In the genomic region with DNA sequence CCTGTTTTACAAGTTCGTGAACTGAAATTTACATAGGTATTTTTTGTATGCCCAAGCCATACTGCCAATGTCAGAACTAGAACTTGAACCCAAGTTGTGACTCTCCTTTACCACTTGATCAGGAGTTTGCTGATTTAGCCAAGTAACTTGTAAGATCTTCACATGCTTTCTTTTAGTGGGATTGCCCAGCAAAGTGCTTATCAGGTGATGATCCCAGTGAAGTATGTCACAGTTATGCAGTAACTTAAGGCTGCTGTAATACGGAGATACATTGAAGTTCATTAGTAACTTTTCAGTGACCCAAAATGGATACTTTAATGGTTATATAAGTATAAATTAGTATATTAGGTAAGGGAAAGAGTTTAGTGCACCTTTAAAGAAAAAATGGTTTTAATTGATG, we compare ENCODE assay signal across 34 cellular contexts. TPM values are rescaled to one million over a fixed set of nuclear protein-coding genes. Genes with fewer than 3 reads are reported as not detected.
DNase-seq lines count a peak whose midpoint lies in the region; ATAC-seq, FAIRE-seq and TF ChIP-seq lines count a peak whose summit lies in the region.
"Had no signal": no experiment of that assay in that cellular context is flagged by ENCODE, and none has a peak within 500 bp of the region (broad histone marks: within the 10 kb centered on the region; RNA-seq: fewer than 3 reads in every experiment).

No MANE protein-coding gene starts in this region.

- H3K9me3 ChIP-seq in astrocyte (ENCODE audit: insufficient read depth, low read depth, low read length): no peaks in the 10 kb centered on the region
- no peaks in the 10 kb centered on the region for H3K9me3 ChIP-seq in trophoblast cell (ENCODE audit: insufficient read depth, low read depth, low read length)
- H3K9me3 ChIP-seq: BLaER1, Caco-2, gastrocnemius medialis, pancreas, upper lobe of right lung had no signal

- no peaks in the 10 kb centered on the region for H3K9me3 Mint-ChIP-seq in activated naive CD8-positive, alpha-beta T cell (ENCODE audit: low read depth)
- no peaks in the 10 kb centered on the region for H3K9me3 Mint-ChIP-seq in activated naive CD8-positive, alpha-beta T cell treated with anti-CD3 and anti-CD28 coated beads for 36 hours
- no peaks in the 10 kb centered on the region for H3K9me3 Mint-ChIP-seq in astrocyte (ENCODE audit: unreplicated experiment)
- no peaks in the 10 kb centered on the region for H3K9me3 Mint-ChIP-seq in stimulated activated effector memory CD8-positive, alpha-beta T cell treated with anti-CD3 and anti-CD28 coated beads, Interleukin-12 subunit alpha, Interleukin-12 subunit beta, amount 100 ng/mL, for 72 hours
- H3K9me3 Mint-ChIP-seq: activated naive CD8-positive, alpha-beta T cell treated with anti-CD3 and anti-CD28 coated beads, Interleukin-2, amount 10 ng/mL, durations not matched to agents 7 days and 5 days; activated T-helper 2 cell treated with anti-CD3 and anti-CD28 coated beads, Interferon-gamma antibody, Interleukin-2, Interleukin-4, amounts not matched to agents 10 μg/mL and 5 μg/mL and 100 μg/mL, durations not matched to agents 14 hours and 24 hours and 36 hours; central memory CD8-positive, alpha-beta T cell; dendritic cell treated with granulocyte-macrophage colony-stimulating factor and Interleukin-4, amounts not matched to agents 40 ng/mL and 50 ng/mL, for 4 days; T-helper 1 cell treated with Interleukin-12 subunit alpha and Interleukin-12 subunit beta and Interleukin-4 antibody, amounts not matched to agents 30 μg/mL and 1 μg/mL, for 36 hours had no signal

- H3K4me1 ChIP-seq in astrocyte (ENCODE audit: insufficient read depth, low read length): peaks cover 8% of the 10 kb centered on the region
- peaks cover 0 to 2% of the 10 kb centered on the region in 2 experiments for H3K4me1 ChIP-seq in trophoblast cell (ENCODE audit: control insufficient read depth in 1 of 2, insufficient read depth in 2 of 2, low read length in 2 of 2)

- ATAC-seq in stimulated activated effector memory CD8-positive, alpha-beta T cell treated with anti-CD3 and anti-CD28 coated beads, Interleukin-12 subunit alpha, Interleukin-12 subunit beta, amount 100 ng/mL, for 72 hours: no peak
- ATAC-seq: gastrocnemius medialis; HCT116; naive thymus-derived CD4-positive, alpha-beta T cell; pancreas; upper lobe of right lung had no signal

- no peak overlapping the region for H3K27ac ChIP-seq in astrocyte (ENCODE audit: low read depth, low read length)
- H3K27ac ChIP-seq in trophoblast cell (ENCODE audit: low read depth, low read length): no peak overlapping the region
- H3K27ac ChIP-seq: BLaER1, pancreas, SK-N-MC, upper lobe of right lung had no signal

- H3K36me3 Mint-ChIP-seq in activated naive CD8-positive, alpha-beta T cell: peaks cover 4% of the 10 kb centered on the region
- H3K36me3 Mint-ChIP-seq in activated naive CD8-positive, alpha-beta T cell treated with anti-CD3 and anti-CD28 coated beads for 36 hours: peaks cover 36% of the 10 kb centered on the region
- peaks cover 4% of the 10 kb centered on the region for H3K36me3 Mint-ChIP-seq in astrocyte (ENCODE audit: low read depth, unreplicated experiment)
- peaks cover 94% of the 10 kb centered on the region for H3K36me3 Mint-ChIP-seq in stimulated activated effector memory CD8-positive, alpha-beta T cell treated with anti-CD3 and anti-CD28 coated beads, Interleukin-12 subunit alpha, Interleukin-12 subunit beta, amount 100 ng/mL, for 72 hours

- H3K14ac ChIP-seq in trophoblast cell (ENCODE audit: low read length): no peak overlapping the region

- no CpG with 5 or more reads among the region's 2 CpGs for WGBS in trophoblast cell (ENCODE audit: extremely low coverage, insufficient coverage, insufficient read length)

- peak overlapping the region; percentile 87 for H3K4me2 ChIP-seq in astrocyte (ENCODE audit: low read length)
- no peak overlapping the region for H3K4me2 ChIP-seq in trophoblast cell (ENCODE audit: low read length)

- no peak for TF ChIP-seq POLR2A in GM12892 (IDR thresholded peaks at IDR 0.05; ENCODE audit: low read depth, low read length)

- peak overlapping the region; percentile 94 for H3K4me3 Mint-ChIP-seq in activated naive CD8-positive, alpha-beta T cell
- H3K4me3 Mint-ChIP-seq in activated naive CD8-positive, alpha-beta T cell treated with anti-CD3 and anti-CD28 coated beads for 36 hours: no peak overlapping the region
- H3K4me3 Mint-ChIP-seq in astrocyte (ENCODE audit: unreplicated experiment): no peak overlapping the region
- no peak overlapping the region for H3K4me3 Mint-ChIP-seq in stimulated activated effector memory CD8-positive, alpha-beta T cell treated with anti-CD3 and anti-CD28 coated beads, Interleukin-12 subunit alpha, Interleukin-12 subunit beta, amount 100 ng/mL, for 72 hours
- H3K4me3 Mint-ChIP-seq: activated naive CD8-positive, alpha-beta T cell treated with anti-CD3 and anti-CD28 coated beads, Interleukin-2, amount 10 ng/mL, durations not matched to agents 7 days and 5 days; dendritic cell treated with granulocyte-macrophage colony-stimulating factor and Interleukin-4, amounts not matched to agents 40 ng/mL and 50 ng/mL, for 4 days; T-helper 1 cell treated with Interleukin-12 subunit alpha and Interleukin-12 subunit beta and Interleukin-4 antibody, amounts not matched to agents 30 μg/mL and 1 μg/mL, for 36 hours had no signal

- H3K27me3 Mint-ChIP-seq in activated naive CD8-positive, alpha-beta T cell: no peaks in the 10 kb centered on the region
- H3K27me3 Mint-ChIP-seq in activated naive CD8-positive, alpha-beta T cell treated with anti-CD3 and anti-CD28 coated beads for 36 hours: no peaks in the 10 kb centered on the region
- H3K27me3 Mint-ChIP-seq in astrocyte (ENCODE audit: low read depth, unreplicated experiment): no peaks in the 10 kb centered on the region
- H3K27me3 Mint-ChIP-seq: activated naive CD8-positive, alpha-beta T cell treated with anti-CD3 and anti-CD28 coated beads, Interleukin-2, amount 10 ng/mL, durations not matched to agents 7 days and 5 days; central memory CD8-positive, alpha-beta T cell; dendritic cell treated with granulocyte-macrophage colony-stimulating factor and Interleukin-4, amounts not matched to agents 40 ng/mL and 50 ng/mL, for 4 days had no signal

- H2AFZ ChIP-seq in astrocyte (ENCODE audit: low read depth, low read length) (no peak overlapping the region), trophoblast cell (ENCODE audit: insufficient read depth, low read length, poor library complexity) (no peak overlapping the region)

- H3K4me3 ChIP-seq in astrocyte (ENCODE audit: insufficient read depth, low read depth, low read length) (no peak overlapping the region), trophoblast cell (ENCODE audit: low read depth, low read length) (no peak overlapping the region)
- H3K4me3 ChIP-seq: BLaER1, gastrocnemius medialis, pancreas, SK-N-MC, upper lobe of right lung had no signal

- H2BK120ac ChIP-seq in trophoblast cell (ENCODE audit: insufficient read depth, low read length, poor library complexity): no peak overlapping the region

- H3K23ac ChIP-seq in trophoblast cell (ENCODE audit: low read length): no peak overlapping the region

- no peak overlapping the region for H3K18ac ChIP-seq in trophoblast cell (ENCODE audit: low read length)

- H2BK5ac ChIP-seq in trophoblast cell (ENCODE audit: low read depth, low read length, poor library complexity): no peak overlapping the region

- no peak for TF ChIP-seq CTCF in astrocyte (IDR thresholded peaks at IDR 0.05; ENCODE audit: insufficient read depth, low read depth, low read length)

- peaks cover 37% of the 10 kb centered on the region for H3K36me3 ChIP-seq in astrocyte (ENCODE audit: insufficient read depth, low read length)
- H3K36me3 ChIP-seq in trophoblast cell (ENCODE audit: control insufficient read depth in 1 of 2, insufficient read depth in 2 of 2, low read length in 2 of 2): peaks cover 0 to 9% of the 10 kb centered on the region in 2 experiments

- no peak overlapping the region for H4K91ac ChIP-seq in trophoblast cell (ENCODE audit: low read depth, low read length)

- H3K27me3 ChIP-seq in astrocyte (ENCODE audit: insufficient read depth, low read length): no peaks in the 10 kb centered on the region
- H3K27me3 ChIP-seq in trophoblast cell (ENCODE audit: insufficient read depth, low read length): no peaks in the 10 kb centered on the region
- H3K27me3 ChIP-seq: BLaER1, gastrocnemius medialis, pancreas, upper lobe of right lung had no signal

- no peak overlapping the region for H4K8ac ChIP-seq in trophoblast cell (ENCODE audit: low read depth, low read length)

- peak; percentile 9 for FAIRE-seq in GM12892 (lab: Jason Lieb, UNC)
- peak; percentile 47 for FAIRE-seq in astrocyte (lab: Jason Lieb, UNC)
- FAIRE-seq: HTR-8/SVneo, pancreas, small intestine had no signal

- no peak overlapping the region for H2AK5ac ChIP-seq in trophoblast cell (ENCODE audit: low read length)

- peaks cover 67% of the 10 kb centered on the region for H3K4me1 Mint-ChIP-seq in activated naive CD8-positive, alpha-beta T cell (ENCODE audit: low read depth)
- H3K4me1 Mint-ChIP-seq in activated naive CD8-positive, alpha-beta T cell treated with anti-CD3 and anti-CD28 coated beads for 36 hours: peaks cover 47% of the 10 kb centered on the region
- H3K4me1 Mint-ChIP-seq in astrocyte (ENCODE audit: low read depth, unreplicated experiment): peaks cover 35% of the 10 kb centered on the region
- H3K4me1 Mint-ChIP-seq in stimulated activated effector memory CD8-positive, alpha-beta T cell treated with anti-CD3 and anti-CD28 coated beads, Interleukin-12 subunit alpha, Interleukin-12 subunit beta, amount 100 ng/mL, for 72 hours: peaks cover 22% of the 10 kb centered on the region

- H3K27ac Mint-ChIP-seq in activated naive CD8-positive, alpha-beta T cell: no peak overlapping the region
- H3K27ac Mint-ChIP-seq in activated naive CD8-positive, alpha-beta T cell treated with anti-CD3 and anti-CD28 coated beads for 36 hours: no peak overlapping the region
- no peak overlapping the region for H3K27ac Mint-ChIP-seq in astrocyte (ENCODE audit: unreplicated experiment)
- no peak overlapping the region for H3K27ac Mint-ChIP-seq in stimulated activated effector memory CD8-positive, alpha-beta T cell treated with anti-CD3 and anti-CD28 coated beads, Interleukin-12 subunit alpha, Interleukin-12 subunit beta, amount 100 ng/mL, for 72 hours
- H3K27ac Mint-ChIP-seq: activated T-helper 2 cell treated with anti-CD3 and anti-CD28 coated beads, Interferon-gamma antibody, Interleukin-2, Interleukin-4, amounts not matched to agents 10 μg/mL and 5 μg/mL and 100 μg/mL, durations not matched to agents 14 hours and 24 hours and 36 hours; dendritic cell treated with granulocyte-macrophage colony-stimulating factor and Interleukin-4, amounts not matched to agents 40 ng/mL and 50 ng/mL, for 4 days had no signal

- peaks cover 56% of the 10 kb centered on the region for H4K20me1 ChIP-seq in astrocyte (ENCODE audit: insufficient read depth, low read length)

- no peak overlapping the region for H4K12ac ChIP-seq in trophoblast cell (ENCODE audit: low read depth, low read length)

- peak overlapping the region; percentile 86 for H3K4ac ChIP-seq in trophoblast cell (ENCODE audit: low read depth, low read length)

- peaks cover 7% of the 10 kb centered on the region for H3K79me1 ChIP-seq in trophoblast cell (ENCODE audit: low read length)

- DNase-seq in activated naive CD8-positive, alpha-beta T cell treated with anti-CD3 and anti-CD28 coated beads for 36 hours: no peak
- DNase-seq in GM12892 (ENCODE audit: insufficient read length) (no peak), astrocyte (ENCODE audit: low read depth) (no peak), trophoblast cell (peak in 1 of 2 donors; percentile 44), T-helper 2 cell (no peak), DMS 273 (lab: John Stamatoyannopoulos, UW; ENCODE audit: unreplicated experiment) (no peak)
- no peak for DNase-seq in stimulated activated effector memory CD8-positive, alpha-beta T cell treated with anti-CD3 and anti-CD28 coated beads, Interleukin-12 subunit alpha, Interleukin-12 subunit beta, amount 100 ng/mL, for 72 hours (ENCODE audit: low spot score in 2 of 2)
- DNase-seq: ACHN; activated CD4-positive, alpha-beta T cell treated with anti-CD3 and anti-CD28 coated beads for 1 hour; activated naive CD8-positive, alpha-beta T cell treated with anti-CD3 and anti-CD28 coated beads, Interleukin-2, amount 10 ng/mL, durations not matched to agents 7 days and 5 days; Caco-2; DMS79; gastrocnemius medialis; hippocampal formation; KBM-7; midbrain; naive thymus-derived CD4-positive, alpha-beta T cell; NCI-H1417 treated with DMSO at 0.1 percent for 48 hours; NCI-H2081; NCI-H2227 treated with DMSO at 0.1 percent for 48 hours; NCI-H774; pancreas; small intestine; stimulated activated CD4-positive, alpha-beta T cell treated with anti-CD3 and anti-CD28 coated beads, Interleukin-2, amount 100 ng/mL, for 24 hours; upper lobe of right lung had no signal

- H3K9ac ChIP-seq in astrocyte (ENCODE audit: low read length) (no peak overlapping the region), trophoblast cell (ENCODE audit: low read length) (no peak overlapping the region)
- H3K9ac ChIP-seq: BLaER1 had no signal

- H2BK12ac ChIP-seq in trophoblast cell (ENCODE audit: low read length): no peak overlapping the region

- peaks cover 98% of the 10 kb centered on the region for H3K79me2 ChIP-seq in astrocyte (ENCODE audit: insufficient read depth, low read length)
- peaks cover 9% of the 10 kb centered on the region for H3K79me2 ChIP-seq in trophoblast cell (ENCODE audit: control insufficient read depth, insufficient read depth, low read length, poor library complexity)

RNA-seq across cellular contexts. Expression of gene SRSF11, which starts 3.8 kb away (rescaled TPM):
- total RNA-seq in activated naive CD8-positive, alpha-beta T cell treated with anti-CD3 and anti-CD28 coated beads for 36 hours: 100 to 1,000 TPM; 187 to 190 TPM
- polyA plus RNA-seq in GM12892 (2012; ENCODE audit: missing spikeins): 156 TPM
- 175 and 185 TPM in 2 replicates for total RNA-seq in astrocyte
- 235 and 271 TPM in 2 replicates for polyA plus RNA-seq in trophoblast cell (2013)

RNA-seq across cellular contexts. Expression of gene LRRC40, which starts 19.6 kb away (rescaled TPM):
- total RNA-seq in activated naive CD8-positive, alpha-beta T cell treated with anti-CD3 and anti-CD28 coated beads for 36 hours: 10 to 100 TPM; 22.5 to 23.6 TPM
- polyA plus RNA-seq in GM12892 (2012; ENCODE audit: missing spikeins): 20.7 TPM
- 18.3 and 20.2 TPM in 2 replicates for total RNA-seq in astrocyte
- polyA plus RNA-seq in trophoblast cell (2013): 19.5 and 19.8 TPM in 2 replicates
